ENCODE assay signal across 1 cellular context in the genomic region with DNA sequence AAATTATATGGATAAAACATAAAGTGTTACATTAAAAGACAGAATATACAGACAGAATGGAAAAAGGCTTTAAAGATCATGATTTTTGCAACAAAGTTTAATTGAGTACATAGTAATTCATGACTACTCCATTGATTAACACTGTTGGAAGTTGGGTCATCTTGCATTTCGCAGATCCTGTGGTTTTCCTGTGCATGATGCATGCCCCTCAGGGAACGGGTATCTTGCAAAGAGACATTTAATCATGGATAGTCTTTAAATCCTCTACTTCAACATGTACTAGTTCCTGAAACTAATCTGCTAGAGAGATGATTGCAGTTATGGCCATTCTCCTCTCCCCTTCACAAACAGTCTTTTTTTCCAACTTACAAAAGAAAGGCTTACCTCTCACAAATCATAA.
TF ChIP-seq lines count a peak whose summit lies in the region.

No MANE protein-coding gene starts in this region.

TF ChIP-seq in IMR-90, 13 proteins besides CTCF, POLR2A, EP300 and RAD21 (continued from another document):
- TF ChIP-seq MAFK (IDR thresholded peaks at IDR 0.05; ENCODE audit: low read depth, low read length): no peak
- TF ChIP-seq FOS (IDR thresholded peaks at IDR 0.05; ENCODE audit: low read depth, low read length): no peak
- no peak for TF ChIP-seq MAZ (IDR thresholded peaks at IDR 0.05; ENCODE audit: borderline replicate concordance, low read depth, low read length)
- TF ChIP-seq, protein P1, sequence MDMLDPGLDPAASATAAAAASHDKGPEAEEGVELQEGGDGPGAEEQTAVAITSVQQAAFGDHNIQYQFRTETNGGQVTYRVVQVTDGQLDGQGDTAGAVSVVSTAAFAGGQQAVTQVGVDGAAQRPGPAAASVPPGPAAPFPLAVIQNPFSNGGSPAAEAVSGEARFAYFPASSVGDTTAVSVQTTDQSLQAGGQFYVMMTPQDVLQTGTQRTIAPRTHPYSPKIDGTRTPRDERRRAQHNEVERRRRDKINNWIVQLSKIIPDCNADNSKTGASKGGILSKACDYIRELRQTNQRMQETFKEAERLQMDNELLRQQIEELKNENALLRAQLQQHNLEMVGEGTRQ (IDR thresholded peaks at IDR 0.05; ENCODE audit: low read depth, low read length): no peak
- TF ChIP-seq CEBPB (IDR thresholded peaks at IDR 0.05; ENCODE audit: low read depth, low read length): no peak
- no peak for TF ChIP-seq RCOR1 (IDR thresholded peaks at IDR 0.05; ENCODE audit: insufficient replicate concordance, low read length)
- TF ChIP-seq, protein P2, sequence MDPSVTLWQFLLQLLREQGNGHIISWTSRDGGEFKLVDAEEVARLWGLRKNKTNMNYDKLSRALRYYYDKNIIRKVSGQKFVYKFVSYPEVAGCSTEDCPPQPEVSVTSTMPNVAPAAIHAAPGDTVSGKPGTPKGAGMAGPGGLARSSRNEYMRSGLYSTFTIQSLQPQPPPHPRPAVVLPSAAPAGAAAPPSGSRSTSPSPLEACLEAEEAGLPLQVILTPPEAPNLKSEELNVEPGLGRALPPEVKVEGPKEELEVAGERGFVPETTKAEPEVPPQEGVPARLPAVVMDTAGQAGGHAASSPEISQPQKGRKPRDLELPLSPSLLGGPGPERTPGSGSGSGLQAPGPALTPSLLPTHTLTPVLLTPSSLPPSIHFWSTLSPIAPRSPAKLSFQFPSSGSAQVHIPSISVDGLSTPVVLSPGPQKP (IDR thresholded peaks at IDR 0.05; ENCODE audit: borderline replicate concordance, low read depth, low read length): no peak
- TF ChIP-seq NFE2L2 (IDR thresholded peaks at IDR 0.05; ENCODE audit: low read depth, low read length): no peak
- no peak for TF ChIP-seq MXI1 (IDR thresholded peaks at IDR 0.05; ENCODE audit: borderline replicate concordance, low read depth, low read length)
- TF ChIP-seq BHLHE40 (IDR thresholded peaks at IDR 0.05; ENCODE audit: low read depth, low read length): no peak
- TF ChIP-seq CHD1 (IDR thresholded peaks at IDR 0.05; ENCODE audit: low read depth, low read length): no peak
